17 cellular contexts compared by ENCODE assay signal in genomic region chr5:68918306-68918705, GRCh38.
A peak's percentile ranks its signal among the peaks of the same experiment; 100 is the strongest.
DNase-seq lines count a peak whose midpoint lies in the region; TF ChIP-seq lines count a peak whose summit lies in the region.
"Had no signal": no experiment of that assay in that cellular context is flagged by ENCODE, and none has a peak within 500 bp of the region (broad histone marks: within the 10 kb centered on the region; RNA-seq: fewer than 3 reads in every experiment).

No MANE protein-coding gene starts in this region.

- TF ChIP-seq CTCF in mammary epithelial cell (conservative IDR thresholded peaks at IDR 0.05 in 1 of 2, IDR thresholded peaks at IDR 0.05 in 1 of 2; ENCODE audit: extremely low read depth in 1 of 2, insufficient read depth in 1 of 2, low read depth in 1 of 2, low read length in 2 of 2) = no peak
- no peak for TF ChIP-seq CTCF in breast epithelium (IDR thresholded peaks at IDR 0.05)
- no peak for TF ChIP-seq CTCF in epithelial cell of esophagus (IDR thresholded peaks at IDR 0.05; ENCODE audit: insufficient read depth, low read depth, low read length, missing control alignments)
- TF ChIP-seq CTCF in smooth muscle cell (IDR thresholded peaks at IDR 0.05; ENCODE audit: borderline replicate concordance, insufficient read depth, poor library complexity, severe bottlenecking) = no peak
- TF ChIP-seq CTCF in hepatocyte (IDR thresholded peaks at IDR 0.05; ENCODE audit: poor library complexity) = no peak

- no peaks in the 10 kb centered on the region for H3K79me2 ChIP-seq in mammary epithelial cell (ENCODE audit: insufficient read depth, low read length)
- H3K79me2 ChIP-seq in smooth muscle cell (ENCODE audit: low read depth) = no peaks in the 10 kb centered on the region
- no peaks in the 10 kb centered on the region for H3K79me2 ChIP-seq in hepatocyte

- H3F3A ChIP-seq in smooth muscle cell (ENCODE audit: low read depth) = no peaks in the 10 kb centered on the region

- CTCF ChIA-PET in mammary epithelial cell (lab: Charles Lee; ENCODE audit: low non-redundant PET) = no interaction called here

- no peak overlapping the region for H3K4me2 ChIP-seq in mammary epithelial cell (ENCODE audit: insufficient read depth, low read depth, low read length)
- no peak overlapping the region for H3K4me2 ChIP-seq in smooth muscle cell
- no peak overlapping the region for H3K4me2 ChIP-seq in hepatocyte

- H3K9me3 ChIP-seq in mammary epithelial cell (replicated peaks; ENCODE audit: insufficient read depth, low read length) (no peaks in the 10 kb centered on the region), breast epithelium (no peaks in the 10 kb centered on the region), smooth muscle cell (replicated peaks; ENCODE audit: low read depth) (no peaks in the 10 kb centered on the region), hepatocyte (ENCODE audit: low read depth) (no peaks in the 10 kb centered on the region)

- H3K4me1 ChIP-seq in mammary epithelial cell (ENCODE audit: insufficient read depth, low read length) (peaks cover 5% of the 10 kb centered on the region), breast epithelium (no peaks in the 10 kb centered on the region), smooth muscle cell (ENCODE audit: low read depth) (no peaks in the 10 kb centered on the region), hepatocyte (ENCODE audit: insufficient read depth) (no peaks in the 10 kb centered on the region)

- no peaks in the 10 kb centered on the region for H3K27me3 ChIP-seq in mammary epithelial cell (ENCODE audit: insufficient read depth, low read length)
- no peaks in the 10 kb centered on the region for H3K27me3 ChIP-seq in breast epithelium
- no peaks in the 10 kb centered on the region for H3K27me3 ChIP-seq in smooth muscle cell (ENCODE audit: low read depth)
- no peaks in the 10 kb centered on the region for H3K27me3 ChIP-seq in hepatocyte

- H3K36me3 ChIP-seq in mammary epithelial cell (ENCODE audit: insufficient read depth, low read length) (no peaks in the 10 kb centered on the region), breast epithelium (no peaks in the 10 kb centered on the region), smooth muscle cell (ENCODE audit: low read depth) (no peaks in the 10 kb centered on the region), hepatocyte (replicated peaks; ENCODE audit: insufficient read depth, low read depth) (no peaks in the 10 kb centered on the region)

- no peak overlapping the region for H3K27ac ChIP-seq in mammary epithelial cell (ENCODE audit: insufficient read depth, low read depth, low read length)
- no peak overlapping the region for H3K27ac ChIP-seq in breast epithelium
- H3K27ac ChIP-seq in smooth muscle cell (ENCODE audit: low read depth) = peak overlapping the region; percentile 66
- H3K27ac ChIP-seq in hepatocyte = no peak overlapping the region
- H3K27ac ChIP-seq: 22Rv1 had no signal

- BruUV-seq in mammary epithelial cell (replicated peaks; lab: Mats Ljungman, UMichigan) = no TSS peak

- no peak overlapping the region for H3K4me3 ChIP-seq in mammary epithelial cell (replicated peaks in 1 of 3; ENCODE audit: insufficient read depth in 1 of 3, low read depth in 2 of 3, low read length in 3 of 3)
- H3K4me3 ChIP-seq in breast epithelium = no peak overlapping the region
- H3K4me3 ChIP-seq in epithelial cell of esophagus (ENCODE audit: low read length) = no peak overlapping the region
- H3K4me3 ChIP-seq in smooth muscle cell = no peak overlapping the region
- H3K4me3 ChIP-seq in hepatocyte = no peak overlapping the region

- DNase-seq in mammary epithelial cell (peak; percentile 80), breast epithelium (ENCODE audit: low spot score in 2 of 2) (no peak), M059J (ENCODE audit: low read depth) (peak; percentile 9), epithelial cell of esophagus (ENCODE audit: low read depth) (peak; percentile 11), smooth muscle cell (lab: John Stamatoyannopoulos, UW; ENCODE audit: unreplicated experiment) (no peak), 8988T (no peak), OCI-M1 (lab: John Stamatoyannopoulos, UW) (no peak), hepatocyte (ENCODE audit: low spot score) (no peak)
- DNase-seq: ACHN; C1 segment of cervical spinal cord; Calu3; CD4-positive, alpha-beta T cell; DMS 273 treated with DMSO at 0.1 percent for 48 hours; DMS79; EL; GF-D8 had no signal

- no peak overlapping the region for H2AFZ ChIP-seq in mammary epithelial cell (ENCODE audit: low read depth, low read length)
- H2AFZ ChIP-seq in smooth muscle cell (ENCODE audit: low read depth) = no peak overlapping the region
- no peak overlapping the region for H2AFZ ChIP-seq in hepatocyte

- 73% methylated on average over 4 of the region's 4 CpGs for WGBS in mammary epithelial cell (ENCODE audit: low coverage, missing lambda C conversion rate)
- 67% methylated on average over 4 of the region's 4 CpGs for WGBS in smooth muscle cell (ENCODE audit: low lambda C conversion rate)
- WGBS in hepatocyte (ENCODE audit: low lambda C conversion rate, missing lambda C conversion rate) = 92% methylated on average over 4 of the region's 4 CpGs

- intact Hi-C loops in mammary epithelial cell (cut with micrococcal nuclease) (no loop called here), breast epithelium (cut with DNase I; ENCODE audit: low total_unique reads) (no loop called here)

- in situ Hi-C loops in mammary epithelial cell (cut with MboI; ENCODE audit: low sequenced_read_pairs in 2 of 2) = no loop called here

- H3K9me2 ChIP-seq in hepatocyte (replicated peaks; ENCODE audit: insufficient read depth) = no peaks in the 10 kb centered on the region

- dilution Hi-C loops in mammary epithelial cell (cut with HindIII; ENCODE audit: low sequenced_read_pairs) = no loop called here

- TF ChIP-seq POLR2A in breast epithelium (IDR thresholded peaks at IDR 0.05) = no peak

- H3K9ac ChIP-seq in mammary epithelial cell (ENCODE audit: insufficient read depth, low read length) (no peak overlapping the region), smooth muscle cell (ENCODE audit: low read depth) (no peak overlapping the region)

- H4K20me1 ChIP-seq in mammary epithelial cell (ENCODE audit: insufficient read depth, low read length) (no peaks in the 10 kb centered on the region), smooth muscle cell (ENCODE audit: low read depth) (no peaks in the 10 kb centered on the region), hepatocyte (ENCODE audit: insufficient read depth, poor library complexity, severe bottlenecking) (no peaks in the 10 kb centered on the region)

Comparison
In these comparisons a context has a peak if more than half of its experiments do, and no peak if none do; other contexts are left out.
1. DNase-seq: peak in mammary epithelial cell (single experiment), M059J (single experiment) and epithelial cell of esophagus (single experiment); none in breast epithelium (0 of 2), smooth muscle cell (single experiment), 8988T (single experiment), OCI-M1 (single experiment) and hepatocyte (single experiment).